In the genomic region with DNA sequence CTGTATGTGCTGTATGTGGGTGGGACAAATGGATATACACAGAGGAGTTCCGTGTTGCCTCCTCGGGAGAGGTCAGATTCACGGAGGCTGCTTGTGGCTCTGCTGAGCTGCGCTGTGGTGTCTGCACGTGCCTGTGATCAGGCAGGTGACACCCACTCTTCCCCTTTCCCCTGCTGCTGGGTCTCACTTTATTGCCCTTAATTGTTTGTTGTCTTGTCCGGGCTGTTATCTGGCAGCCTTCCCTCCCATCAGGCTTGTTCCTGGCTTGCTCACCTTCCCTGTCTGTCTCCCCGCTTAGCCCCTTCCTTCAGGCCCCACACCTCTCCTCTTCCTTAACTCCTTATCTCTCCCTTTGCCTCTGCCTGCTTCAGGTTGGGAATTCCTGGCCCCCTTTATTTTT, we compare ENCODE assay signal across 1 cellular context.
TF ChIP-seq lines count a peak whose summit lies in the region.

No MANE protein-coding gene starts in this region.

TF ChIP-seq in GM23338, 12 proteins besides CTCF, POLR2A, EP300 and RAD21 (continued from another document):
- TF ChIP-seq, protein P1, sequence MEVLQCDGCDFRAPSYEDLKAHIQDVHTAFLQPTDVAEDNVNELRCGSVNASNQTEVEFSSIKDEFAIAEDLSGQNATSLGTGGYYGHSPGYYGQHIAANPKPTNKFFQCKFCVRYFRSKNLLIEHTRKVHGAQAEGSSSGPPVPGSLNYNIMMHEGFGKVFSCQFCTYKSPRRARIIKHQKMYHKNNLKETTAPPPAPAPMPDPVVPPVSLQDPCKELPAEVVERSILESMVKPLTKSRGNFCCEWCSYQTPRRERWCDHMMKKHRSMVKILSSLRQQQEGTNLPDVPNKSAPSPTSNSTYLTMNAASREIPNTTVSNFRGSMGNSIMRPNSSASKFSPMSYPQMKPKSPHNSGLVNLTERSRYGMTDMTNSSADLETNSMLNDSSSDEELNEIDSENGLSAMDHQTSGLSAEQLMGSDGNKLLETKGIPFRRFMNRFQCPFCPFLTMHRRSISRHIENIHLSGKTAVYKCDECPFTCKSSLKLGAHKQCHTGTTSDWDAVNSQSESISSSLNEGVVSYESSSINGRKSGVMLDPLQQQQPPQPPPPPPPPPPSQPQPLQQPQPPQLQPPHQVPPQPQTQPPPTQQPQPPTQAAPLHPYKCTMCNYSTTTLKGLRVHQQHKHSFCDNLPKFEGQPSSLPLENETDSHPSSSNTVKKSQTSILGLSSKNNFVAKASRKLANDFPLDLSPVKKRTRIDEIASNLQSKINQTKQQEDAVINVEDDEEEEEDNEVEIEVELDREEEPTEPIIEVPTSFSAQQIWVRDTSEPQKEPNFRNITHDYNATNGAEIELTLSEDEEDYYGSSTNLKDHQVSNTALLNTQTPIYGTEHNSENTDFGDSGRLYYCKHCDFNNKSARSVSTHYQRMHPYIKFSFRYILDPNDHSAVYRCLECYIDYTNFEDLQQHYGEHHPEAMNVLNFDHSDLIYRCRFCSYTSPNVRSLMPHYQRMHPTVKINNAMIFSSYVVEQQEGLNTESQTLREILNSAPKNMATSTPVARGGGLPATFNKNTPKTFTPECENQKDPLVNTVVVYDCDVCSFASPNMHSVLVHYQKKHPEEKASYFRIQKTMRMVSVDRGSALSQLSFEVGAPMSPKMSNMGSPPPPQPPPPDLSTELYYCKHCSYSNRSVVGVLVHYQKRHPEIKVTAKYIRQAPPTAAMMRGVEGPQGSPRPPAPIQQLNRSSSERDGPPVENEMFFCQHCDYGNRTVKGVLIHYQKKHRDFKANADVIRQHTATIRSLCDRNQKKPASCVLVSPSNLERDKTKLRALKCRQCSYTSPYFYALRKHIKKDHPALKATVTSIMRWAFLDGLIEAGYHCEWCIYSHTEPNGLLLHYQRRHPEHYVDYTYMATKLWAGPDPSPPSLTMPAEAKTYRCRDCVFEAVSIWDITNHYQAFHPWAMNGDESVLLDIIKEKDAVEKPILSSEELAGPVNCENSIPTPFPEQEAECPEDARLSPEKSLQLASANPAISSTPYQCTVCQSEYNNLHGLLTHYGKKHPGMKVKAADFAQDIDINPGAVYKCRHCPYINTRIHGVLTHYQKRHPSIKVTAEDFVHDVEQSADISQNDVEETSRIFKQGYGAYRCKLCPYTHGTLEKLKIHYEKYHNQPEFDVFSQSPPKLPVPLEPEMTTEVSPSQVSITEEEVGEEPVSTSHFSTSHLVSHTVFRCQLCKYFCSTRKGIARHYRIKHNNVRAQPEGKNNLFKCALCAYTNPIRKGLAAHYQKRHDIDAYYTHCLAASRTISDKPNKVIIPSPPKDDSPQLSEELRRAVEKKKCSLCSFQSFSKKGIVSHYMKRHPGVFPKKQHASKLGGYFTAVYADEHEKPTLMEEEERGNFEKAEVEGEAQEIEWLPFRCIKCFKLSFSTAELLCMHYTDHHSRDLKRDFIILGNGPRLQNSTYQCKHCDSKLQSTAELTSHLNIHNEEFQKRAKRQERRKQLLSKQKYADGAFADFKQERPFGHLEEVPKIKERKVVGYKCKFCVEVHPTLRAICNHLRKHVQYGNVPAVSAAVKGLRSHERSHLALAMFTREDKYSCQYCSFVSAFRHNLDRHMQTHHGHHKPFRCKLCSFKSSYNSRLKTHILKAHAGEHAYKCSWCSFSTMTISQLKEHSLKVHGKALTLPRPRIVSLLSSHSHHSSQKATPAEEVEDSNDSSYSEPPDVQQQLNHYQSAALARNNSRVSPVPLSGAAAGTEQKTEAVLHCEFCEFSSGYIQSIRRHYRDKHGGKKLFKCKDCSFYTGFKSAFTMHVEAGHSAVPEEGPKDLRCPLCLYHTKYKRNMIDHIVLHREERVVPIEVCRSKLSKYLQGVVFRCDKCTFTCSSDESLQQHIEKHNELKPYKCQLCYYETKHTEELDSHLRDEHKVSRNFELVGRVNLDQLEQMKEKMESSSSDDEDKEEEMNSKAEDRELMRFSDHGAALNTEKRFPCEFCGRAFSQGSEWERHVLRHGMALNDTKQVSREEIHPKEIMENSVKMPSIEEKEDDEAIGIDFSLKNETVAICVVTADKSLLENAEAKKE (CRISPR knock-in tag; IDR thresholded peaks at IDR 0.05): no peak
- TF ChIP-seq, protein P2, sequence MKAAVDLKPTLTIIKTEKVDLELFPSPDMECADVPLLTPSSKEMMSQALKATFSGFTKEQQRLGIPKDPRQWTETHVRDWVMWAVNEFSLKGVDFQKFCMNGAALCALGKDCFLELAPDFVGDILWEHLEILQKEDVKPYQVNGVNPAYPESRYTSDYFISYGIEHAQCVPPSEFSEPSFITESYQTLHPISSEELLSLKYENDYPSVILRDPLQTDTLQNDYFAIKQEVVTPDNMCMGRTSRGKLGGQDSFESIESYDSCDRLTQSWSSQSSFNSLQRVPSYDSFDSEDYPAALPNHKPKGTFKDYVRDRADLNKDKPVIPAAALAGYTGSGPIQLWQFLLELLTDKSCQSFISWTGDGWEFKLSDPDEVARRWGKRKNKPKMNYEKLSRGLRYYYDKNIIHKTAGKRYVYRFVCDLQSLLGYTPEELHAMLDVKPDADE (IDR thresholded peaks at IDR 0.05): no peak
- TF ChIP-seq JUNB (IDR thresholded peaks at IDR 0.05; ENCODE audit: unreplicated experiment): no peak
- TF ChIP-seq NANOG (IDR thresholded peaks at IDR 0.05; ENCODE audit: borderline replicate concordance): no peak
